ENCODE assay signal across 8 cellular contexts in genomic region chr19:15463865-15464371, GRCh38. TPM values are rescaled to one million over a fixed set of nuclear protein-coding genes. Genes with fewer than 3 reads are reported as not detected.
DNase-seq lines count a peak whose midpoint lies in the region; ATAC-seq and TF ChIP-seq lines count a peak whose summit lies in the region.

No MANE protein-coding gene starts in this region.

- H3K9me3 Mint-ChIP-seq in IgD-negative memory B cell: no peaks in the 10 kb centered on the region

- H3K4me3 ChIP-seq in GM12864 (ENCODE audit: low read depth, low read length) (peak overlapping the region; percentile 90), GM23248 (no peak overlapping the region)

- DNase-seq in GM12864 (ENCODE audit: low read depth) (peak; percentile 40), Right ventricle myocardium superior (peak; percentile 68), GM23248 (no peak), occipital lobe (lab: John Stamatoyannopoulos, UW) (no peak), NCI-H2107 (lab: John Stamatoyannopoulos, UW) (no peak)
- DNase-seq in activated CD8-positive, alpha-beta memory T cell treated with anti-CD3 and anti-CD28 coated beads for 24 hours: peak; percentile 89
- DNase-seq in stimulated activated CD8-positive, alpha-beta memory T cell treated with anti-CD3 and anti-CD28 coated beads, Interleukin-2, amount 100 ng/mL, for 1 hour (ENCODE audit: low read depth in 2 of 2): peak; percentile 54 to 62

- H3K27ac Mint-ChIP-seq in IgD-negative memory B cell: peak overlapping the region; percentile 92 to 94 (median 92)

- peaks cover 15% of the 10 kb centered on the region for H3K27me3 ChIP-seq in GM23248 (replicated peaks; ENCODE audit: insufficient read depth)

- ATAC-seq in Right ventricle myocardium superior (ENCODE audit: poor library complexity): peak; percentile 58

- TF ChIP-seq CTCF in GM12864 (IDR thresholded peaks at IDR 0.05; ENCODE audit: low read depth, low read length, missing control alignments): no peak

- intact Hi-C loops in Right ventricle myocardium superior (cut with DNase I): no loop called here

- H3K79me2 ChIP-seq in GM23248 (ENCODE audit: insufficient read depth): no peaks in the 10 kb centered on the region

- H3K27me3 Mint-ChIP-seq in IgD-negative memory B cell: peaks cover 8% of the 10 kb centered on the region

- H3K9me2 ChIP-seq in GM23248 (ENCODE audit: insufficient read depth): no peaks in the 10 kb centered on the region

- no peaks in the 10 kb centered on the region for H3K9me3 ChIP-seq in GM23248 (ENCODE audit: low read depth)

- no peak overlapping the region for H2AFZ ChIP-seq in GM23248

- peak overlapping the region; percentile 91 to 98 (median 96) for H3K4me3 Mint-ChIP-seq in IgD-negative memory B cell

- peaks cover 25 to 35% (median 27%) of the 10 kb centered on the region in 3 donors for H3K4me1 Mint-ChIP-seq in IgD-negative memory B cell

- H3K4me2 ChIP-seq in GM23248 (ENCODE audit: unreplicated experiment): no peak overlapping the region

- no peak overlapping the region for H3K27ac ChIP-seq in GM23248

- H3K36me3 ChIP-seq in GM23248 (ENCODE audit: low read depth): no peaks in the 10 kb centered on the region

- H3F3A ChIP-seq in GM23248 (ENCODE audit: insufficient read depth): no peaks in the 10 kb centered on the region

- H4K20me1 ChIP-seq in GM23248 (ENCODE audit: insufficient read depth): no peaks in the 10 kb centered on the region

- H3K4me1 ChIP-seq in GM23248 (ENCODE audit: insufficient read depth): no peaks in the 10 kb centered on the region

- in situ Hi-C loops in GM23248 (cut with MboI): no loop called here

- no peak overlapping the region for H3K9ac ChIP-seq in GM23248

- 23 to 28% methylated on average over 21 to 25 of the region's 25 CpGs for WGBS in GM23248 (ENCODE audit: low coverage in 1 of 2, low lambda C conversion rate in 2 of 2, missing lambda C conversion rate in 2 of 2), 2 experiments

- peaks cover 7% of the 10 kb centered on the region for H3K36me3 Mint-ChIP-seq in IgD-negative memory B cell

RNA-seq across cellular contexts. Expression of gene RASAL3, which starts 0.4 kb away (rescaled TPM):
- polyA plus RNA-seq in IgD-negative memory B cell: 27.0 TPM
- total RNA-seq in Right ventricle myocardium superior: 0.65 TPM
- not detected in 2 replicates for total RNA-seq in GM23248 (2014; rRNA removed; shearing (Covaris generic))
- polyA plus RNA-seq in GM23248 (2016; fragmentation: Nextera tagmentation; extraction: Ambion mirVana): not detected in 2 replicates
- 0.47 TPM for total RNA-seq in occipital lobe

RNA-seq across cellular contexts. Expression of gene WIZ, which starts 14.2 kb away (rescaled TPM):
- 1.8 TPM for polyA plus RNA-seq in IgD-negative memory B cell
- total RNA-seq in Right ventricle myocardium superior: 21.9 TPM
- total RNA-seq in GM23248 (2014; rRNA removed; shearing (Covaris generic)): 18.8 and 22.0 TPM in 2 replicates
- polyA plus RNA-seq in GM23248 (2016; fragmentation: Nextera tagmentation; extraction: Ambion mirVana): 6.1 and 6.9 TPM in 2 replicates
- total RNA-seq in occipital lobe: 11.1 TPM

RNA-seq across cellular contexts. Expression of gene PGLYRP2, which starts 15.4 kb away (rescaled TPM):
- polyA plus RNA-seq in IgD-negative memory B cell (not detected), GM23248 (2016; fragmentation: Nextera tagmentation; extraction: Ambion mirVana) (not detected in 2 replicates)
- total RNA-seq in Right ventricle myocardium superior (not detected), occipital lobe (not detected)
- not detected in 2 replicates for total RNA-seq in GM23248 (2014; rRNA removed; shearing (Covaris generic))

RNA-seq across cellular contexts. Expression of gene CYP4F22, which starts 44.4 kb away (rescaled TPM):
- polyA plus RNA-seq in IgD-negative memory B cell (not detected), GM23248 (2016; fragmentation: Nextera tagmentation; extraction: Ambion mirVana) (not detected in 2 replicates)
- total RNA-seq in Right ventricle myocardium superior (not detected), occipital lobe (not detected)
- total RNA-seq in GM23248 (2014; rRNA removed; shearing (Covaris generic)): not detected in 2 replicates

RNA-seq across cellular contexts. Expression of gene AKAP8L, which starts 45.1 kb away (rescaled TPM):
- polyA plus RNA-seq in IgD-negative memory B cell (99.6 TPM), GM23248 (2016; fragmentation: Nextera tagmentation; extraction: Ambion mirVana) (21.5 and 21.9 TPM in 2 replicates)
- total RNA-seq in Right ventricle myocardium superior (74.5 TPM), occipital lobe (59.6 TPM)
- total RNA-seq in GM23248 (2014; rRNA removed; shearing (Covaris generic)): 37.4 and 38.3 TPM in 2 replicates

Comparison
In these comparisons a context has a peak if more than half of its experiments do, and no peak if none do; other contexts are left out.
1. DNase-seq: peak in GM12864 (single experiment), activated CD8-positive, alpha-beta memory T cell treated with anti-CD3 and anti-CD28 coated beads for 24 hours (single experiment), Right ventricle myocardium superior (single experiment) and stimulated activated CD8-positive, alpha-beta memory T cell treated with anti-CD3 and anti-CD28 coated beads, Interleukin-2, amount 100 ng/mL, for 1 hour (2 of 2); none in GM23248 (single experiment), occipital lobe (single experiment) and NCI-H2107 (single experiment).